ENCODE assay signal across 8 cellular contexts in genomic region chr15:52789601-52790165, GRCh38. TPM values are rescaled to one million over a fixed set of nuclear protein-coding genes. Genes with fewer than 3 reads are reported as not detected.
A peak's percentile ranks its signal among the peaks of the same experiment; 100 is the strongest.
DNase-seq lines count a peak whose midpoint lies in the region; FAIRE-seq and TF ChIP-seq lines count a peak whose summit lies in the region.

No MANE protein-coding gene starts in this region.

- H3K36me3 Mint-ChIP-seq in activated naive CD8-positive, alpha-beta T cell: no peaks in the 10 kb centered on the region

- H4K20me1 ChIP-seq in keratinocyte (ENCODE audit: control insufficient read depth, extremely low read depth, insufficient read depth, low read length): no peaks in the 10 kb centered on the region

- H3K36me3 ChIP-seq in keratinocyte (ENCODE audit: control insufficient read depth in 2 of 2, extremely low read depth in 1 of 2, insufficient read depth in 2 of 2, low read length in 2 of 2) (no peaks in the 10 kb centered on the region), thyroid gland (no peaks in the 10 kb centered on the region), adrenal gland (replicated peaks in 1 of 2) (no peaks in the 10 kb centered on the region)

- peak overlapping the region; percentile 76 for H3K4me3 Mint-ChIP-seq in activated naive CD8-positive, alpha-beta T cell

- no peak overlapping the region for H3K27ac Mint-ChIP-seq in activated naive CD8-positive, alpha-beta T cell

- H3K79me2 ChIP-seq in keratinocyte (ENCODE audit: control insufficient read depth, insufficient read depth, low read length): no peaks in the 10 kb centered on the region

- peaks cover 26% of the 10 kb centered on the region for H3K4me1 Mint-ChIP-seq in activated naive CD8-positive, alpha-beta T cell (ENCODE audit: low read depth)

- TF ChIP-seq CTCF in keratinocyte (optimal IDR thresholded peaks at IDR 0.05 in 1 of 3, IDR thresholded peaks at IDR 0.05 in 1 of 3, conservative IDR thresholded peaks at IDR 0.05 in 1 of 3; ENCODE audit: extremely low read depth in 1 of 3, insufficient read depth in 2 of 3, low read length in 3 of 3) (no peak), thyroid gland (IDR thresholded peaks at IDR 0.05) (no peak), adrenal gland (IDR thresholded peaks at IDR 0.05) (no peak)

- H3K27me3 ChIP-seq in keratinocyte (ENCODE audit: control insufficient read depth, extremely low read depth, insufficient read depth, low read length) (peaks cover 96% of the 10 kb centered on the region), thyroid gland (peaks cover 49% of the 10 kb centered on the region), adrenal gland (peaks cover 75% of the 10 kb centered on the region)

- intact Hi-C loops in thyroid gland (cut with DNase I): no loop called here
- intact Hi-C loops in adrenal gland (cut with DNase I): loop anchor here in 1 of 2 donors (10.0 kb wide), 1 partner anchor 405 kb away; no protein-coding TSS in a partner anchor

- WGBS in thyroid gland, 2 donors: 1% methylated on average over 26 to 40 of the region's 50 CpGs
- WGBS in adrenal gland, 4 donors: 0 to 1% (median 1%) methylated on average over 13 to 50 of the region's 50 CpGs

- no peaks in the 10 kb centered on the region for H3K9me1 ChIP-seq in keratinocyte (ENCODE audit: control insufficient read depth, extremely low read depth, insufficient read depth, low read length)

- H3K9ac ChIP-seq in keratinocyte (ENCODE audit: control insufficient read depth, extremely low read depth, insufficient read depth, low read length): no peak overlapping the region

- H3K27me3 Mint-ChIP-seq in activated naive CD8-positive, alpha-beta T cell: peaks cover 41% of the 10 kb centered on the region

- peak overlapping the region; percentile 21 to 65 (median 46) for H3K4me3 ChIP-seq in keratinocyte (ENCODE audit: control insufficient read depth in 2 of 3, extremely low read depth in 1 of 3, insufficient read depth in 2 of 3, low read depth in 1 of 3, low read length in 3 of 3)
- peak overlapping the region in 2 of 3 donors; percentile 27 to 29 for H3K4me3 ChIP-seq in thyroid gland (replicated peaks in 1 of 3)
- H3K4me3 ChIP-seq in adrenal gland: peak overlapping the region in 1 of 4 donors; percentile 47

- no peaks in the 10 kb centered on the region for H3K9me3 Mint-ChIP-seq in activated naive CD8-positive, alpha-beta T cell (ENCODE audit: low read depth)

- H3K9me3 ChIP-seq in keratinocyte (ENCODE audit: control insufficient read depth, low read depth, low read length) (no peaks in the 10 kb centered on the region), thyroid gland (no peaks in the 10 kb centered on the region), adrenal gland (replicated peaks in 1 of 3) (no peaks in the 10 kb centered on the region)

- FAIRE-seq in keratinocyte (lab: Jason Lieb, UNC): no peak

- peak overlapping the region; percentile 79 for H3K4me2 ChIP-seq in keratinocyte (ENCODE audit: control insufficient read depth, extremely low read depth, insufficient read depth, low read depth, low read length)

- peak; percentile 41 for DNase-seq in NCI-H1105 treated with DMSO at 0.1 percent for 48 hours (lab: John Stamatoyannopoulos, UW)
- no peak for DNase-seq in NCI-H1105 (lab: John Stamatoyannopoulos, UW)
- DNase-seq in HuH-7 (ENCODE audit: low spot score): peak; percentile 48
- DNase-seq in keratinocyte (ENCODE audit: low read depth, low spot score): no peak
- no peak for DNase-seq in thyroid gland
- DNase-seq in NCI-H2029 (lab: John Stamatoyannopoulos, UW): no peak
- no peak for DNase-seq in adrenal gland

- dilution Hi-C loops in keratinocyte (cut with MboI; ENCODE audit: extremely low pct_ligation_motif_present, low sequenced_read_pairs): loop anchor here (25.0 kb wide), 1 partner anchor 398 kb away; no protein-coding TSS in a partner anchor

- TF ChIP-seq POLR2A in thyroid gland (IDR thresholded peaks at IDR 0.05): no peak
- no peak for TF ChIP-seq POLR2A in adrenal gland (IDR thresholded peaks at IDR 0.05)

- peak overlapping the region; percentile 58 for H2AFZ ChIP-seq in keratinocyte (ENCODE audit: control insufficient read depth, low read length)

- no peak overlapping the region for H3K27ac ChIP-seq in keratinocyte (ENCODE audit: control insufficient read depth, insufficient read depth, low read length)
- H3K27ac ChIP-seq in thyroid gland: no peak overlapping the region
- H3K27ac ChIP-seq in adrenal gland: no peak overlapping the region

- no peaks in the 10 kb centered on the region for H3K4me1 ChIP-seq in keratinocyte (ENCODE audit: control insufficient read depth, extremely low read depth, insufficient read depth, low read length)
- H3K4me1 ChIP-seq in thyroid gland: peaks cover 40 to 54% of the 10 kb centered on the region in 2 donors
- peaks cover 0 to 3% of the 10 kb centered on the region in 2 donors for H3K4me1 ChIP-seq in adrenal gland (replicated peaks in 1 of 2)

RNA-seq across cellular contexts. Expression of gene ONECUT1, which starts 0.5 kb away (rescaled TPM):
- polyA plus RNA-seq in keratinocyte (not detected in 3 replicates), adrenal gland (not detected)
- not detected for polyA plus RNA-seq in keratinocyte (2011; ENCODE audit: low read depth)
- polyA plus RNA-seq in keratinocyte (2011; cell fraction: cytosol; rRNA removed): not detected in 2 replicates
- not detected in 2 replicates for polyA plus RNA-seq in keratinocyte (2011; cell fraction: nucleus; rRNA removed)
- not detected in 2 replicates for polyA plus RNA-seq in keratinocyte (2012; ENCODE audit: low replicate concordance)
- polyA minus RNA-seq in keratinocyte: not detected in 3 replicates
- not detected for polyA minus RNA-seq in keratinocyte (2011; cell fraction: cytosol; rRNA and poly(A)+ RNA removed)
- not detected in 2 replicates for polyA minus RNA-seq in keratinocyte (2011; cell fraction: nucleus; rRNA and poly(A)+ RNA removed)
- total RNA-seq in thyroid gland (not detected), adrenal gland (under 1 TPM in 1 of 8 donors, not detected in 7; 0.18 TPM)

Comparison
In these comparisons a context has a peak if more than half of its experiments do, and no peak if none do; other contexts are left out.
1. DNase-seq: peak in NCI-H1105 treated with DMSO at 0.1 percent for 48 hours (single experiment) and HuH-7 (single experiment); none in NCI-H1105 (single experiment), keratinocyte (single experiment), thyroid gland (0 of 2), NCI-H2029 (single experiment) and adrenal gland (0 of 7).